ENCODE assay signal across 18 cellular contexts in genomic region chr2:120503206-120503792, GRCh38.
"Had no signal": no experiment of that assay in that cellular context is flagged by ENCODE, and none has a peak within 500 bp of the region (broad histone marks: within the 10 kb centered on the region; RNA-seq: fewer than 3 reads in every experiment).

No MANE protein-coding gene starts in this region.

- H3K27ac ChIP-seq: esophagus squamous epithelium, hepatocyte, ovary, testis, upper lobe of left lung had no signal

- H3K27me3 Mint-ChIP-seq: activated naive CD4-positive, alpha-beta T cell treated with anti-CD3 and anti-CD28 coated beads, Interleukin-2, amount 50 U/mL, for 24 hours; dendritic cell treated with granulocyte-macrophage colony-stimulating factor and Interleukin-4, amounts not matched to agents 40 ng/mL and 50 ng/mL, for 4 days had no signal

- H3K4me3 Mint-ChIP-seq: activated CD4-positive, alpha-beta T cell treated with anti-CD3 and anti-CD28 coated beads for 36 hours; activated naive CD4-positive, alpha-beta T cell treated with anti-CD3 and anti-CD28 coated beads, Interleukin-2, amount 50 U/mL, for 24 hours; dendritic cell treated with granulocyte-macrophage colony-stimulating factor and Interleukin-4, amounts not matched to agents 40 ng/mL and 50 ng/mL, for 4 days; nephron progenitor cell; WTC11 had no signal

- H3K27ac Mint-ChIP-seq: activated CD4-positive, alpha-beta T cell treated with anti-CD3 and anti-CD28 coated beads for 36 hours; activated naive CD4-positive, alpha-beta T cell treated with anti-CD3 and anti-CD28 coated beads, Interleukin-2, amount 50 U/mL, for 24 hours; dendritic cell treated with granulocyte-macrophage colony-stimulating factor and Interleukin-4, amounts not matched to agents 40 ng/mL and 50 ng/mL, for 4 days; WTC11 had no signal

- H3K36me3 ChIP-seq: esophagus squamous epithelium, ovary, upper lobe of left lung had no signal

- H3K27me3 ChIP-seq: hepatocyte, ovary, testis, upper lobe of left lung had no signal

- ATAC-seq: activated CD4-positive, alpha-beta T cell treated with anti-CD3 and anti-CD28 coated beads for 36 hours; left colon; WTC11 had no signal

- H3K4me1 Mint-ChIP-seq: activated CD4-positive, alpha-beta T cell treated with anti-CD3 and anti-CD28 coated beads for 36 hours; activated naive CD4-positive, alpha-beta T cell treated with anti-CD3 and anti-CD28 coated beads, Interleukin-2, amount 50 U/mL, for 24 hours; nephron progenitor cell; WTC11 had no signal

- H3K9me3 Mint-ChIP-seq: activated naive CD4-positive, alpha-beta T cell treated with anti-CD3 and anti-CD28 coated beads, Interleukin-2, amount 50 U/mL, for 24 hours; dendritic cell treated with granulocyte-macrophage colony-stimulating factor and Interleukin-4, amounts not matched to agents 40 ng/mL and 50 ng/mL, for 4 days; nephron progenitor cell; WTC11 had no signal

- DNase-seq: activated CD4-positive, alpha-beta T cell treated with anti-CD3 and anti-CD28 coated beads for 36 hours; activated CD4-positive, alpha-beta T cell treated with anti-CD3 and anti-CD28 coated beads, Interleukin-2, amount 50 U/mL, for 48 hours; activated gamma-delta T cell; effector CD8-positive, alpha-beta T cell; esophagus squamous epithelium; left colon; mammary epithelial cell; midbrain; nephron progenitor cell; ovary; SK-N-SH; stimulated activated CD4-positive, alpha-beta T cell treated with anti-CD3 and anti-CD28 coated beads, Interleukin-2, amount 100 ng/mL, for 24 hours; testis; upper lobe of left lung had no signal

- H3K9me3 ChIP-seq: esophagus squamous epithelium, ovary, SK-N-SH, testis, upper lobe of left lung had no signal

- H3K36me3 Mint-ChIP-seq: activated naive CD4-positive, alpha-beta T cell treated with anti-CD3 and anti-CD28 coated beads, Interleukin-2, amount 50 U/mL, for 24 hours; WTC11 had no signal

- H3K4me3 ChIP-seq: esophagus squamous epithelium, hepatocyte, ovary, testis, upper lobe of left lung had no signal

- H3K4me1 ChIP-seq: testis, upper lobe of left lung had no signal
